8 cellular contexts compared by ENCODE assay signal in genomic region chr17:75047398-75048098, GRCh38. TPM values are rescaled to one million over a fixed set of nuclear protein-coding genes. Genes with fewer than 3 reads are reported as not detected.
A peak's percentile ranks its signal among the peaks of the same experiment; 100 is the strongest.
DNase-seq lines count a peak whose midpoint lies in the region; ATAC-seq, FAIRE-seq and TF ChIP-seq lines count a peak whose summit lies in the region.

No MANE protein-coding gene starts in this region.

- H3K9me1 ChIP-seq in K562 (ENCODE audit: control insufficient read depth, insufficient read depth, low read length) (no peaks in the 10 kb centered on the region), keratinocyte (ENCODE audit: control insufficient read depth, extremely low read depth, insufficient read depth, low read length) (no peaks in the 10 kb centered on the region)

- H3K27me3 ChIP-seq in GM23248 (replicated peaks; ENCODE audit: insufficient read depth) (no peaks in the 10 kb centered on the region), OCI-LY3 (ENCODE audit: low read depth, low read length) (no peaks in the 10 kb centered on the region), K562 (ENCODE audit: control insufficient read depth in 2 of 2, insufficient read depth in 2 of 2, low read length in 2 of 2) (no peaks in the 10 kb centered on the region), keratinocyte (ENCODE audit: control insufficient read depth, extremely low read depth, insufficient read depth, low read length) (no peaks in the 10 kb centered on the region)

- ATAC-seq in K562 = no peak

- no peak for TF ChIP-seq POLR2A in K562 (conservative IDR thresholded peaks at IDR 0.05)

- intact Hi-C loops in K562 (cut with micrococcal nuclease) = loop anchor here (1.0 kb wide), 1 partner anchor 12 kb away; no protein-coding TSS in a partner anchor

- CTCF ChIA-PET in K562 (lab: Yijun Ruan, JAX; ENCODE audit: low intra/inter-chr PET ratio) = interaction anchor here (0.7 to 1.1 kb wide), 2 partner anchors 83 to 214 kb away, joined by 3 read pairs; partner anchors contain the start of genes GGA3 and MRPS7

- no peak for TF ChIP-seq CTCF in OCI-LY3 (IDR thresholded peaks at IDR 0.05; ENCODE audit: low read depth, low read length)
- no peak for TF ChIP-seq CTCF in K562 (IDR thresholded peaks at IDR 0.05 in 2 of 3, conservative IDR thresholded peaks at IDR 0.05 in 1 of 3; ENCODE audit: insufficient read depth in 2 of 3, low read depth in 1 of 3, low read length in 3 of 3)
- no peak for TF ChIP-seq CTCF in keratinocyte (optimal IDR thresholded peaks at IDR 0.05 in 1 of 3, IDR thresholded peaks at IDR 0.05 in 1 of 3, conservative IDR thresholded peaks at IDR 0.05 in 1 of 3; ENCODE audit: extremely low read depth in 1 of 3, insufficient read depth in 2 of 3, low read length in 3 of 3)

- H3K4me1 ChIP-seq in GM23248 (ENCODE audit: insufficient read depth) = peaks cover 10% of the 10 kb centered on the region; the same call in 1 of the 2 replicates
- peaks cover 19% of the 10 kb centered on the region for H3K4me1 ChIP-seq in OCI-LY3 (ENCODE audit: low read length)
- H3K4me1 ChIP-seq in K562 (replicated peaks in 1 of 2; ENCODE audit: control insufficient read depth in 2 of 2, insufficient read depth in 2 of 2, low read length in 2 of 2) = peaks cover 11 to 15% of the 10 kb centered on the region in 2 experiments
- H3K4me1 ChIP-seq in keratinocyte (ENCODE audit: control insufficient read depth, extremely low read depth, insufficient read depth, low read length) = peaks cover 14% of the 10 kb centered on the region

- 0 to 1% methylated on average over 17 to 21 of the region's 38 CpGs for WGBS in GM23248 (ENCODE audit: low coverage in 1 of 2, low lambda C conversion rate in 2 of 2, missing lambda C conversion rate in 2 of 2), 2 experiments
- WGBS in K562 (ENCODE audit: insufficient coverage, low coverage, missing lambda C conversion rate) = 0% methylated on average over 31 of the region's 38 CpGs

- peak overlapping the region; percentile 50 for H3K27ac ChIP-seq in GM23248
- no peak overlapping the region for H3K27ac ChIP-seq in OCI-LY3 (ENCODE audit: low read length)
- peak overlapping the region; percentile 77 for H3K27ac ChIP-seq in K562 (ENCODE audit: extremely low read depth, low read depth, low read length)
- peak overlapping the region; percentile 25 for H3K27ac ChIP-seq in keratinocyte (ENCODE audit: control insufficient read depth, insufficient read depth, low read length)

- TF ChIP-seq RAD21 in K562 (CRISPR knock-in tag; conservative IDR thresholded peaks at IDR 0.05 in 1 of 2, IDR thresholded peaks at IDR 0.05 in 1 of 2) = no peak

- peak overlapping the region; percentile 95 for H3K9ac ChIP-seq in GM23248
- peak overlapping the region; percentile 78 for H3K9ac ChIP-seq in OCI-LY3 (ENCODE audit: low read length)
- peak overlapping the region; percentile 88 to 98 for H3K9ac ChIP-seq in K562 (ENCODE audit: insufficient read depth in 1 of 2, low read depth in 2 of 2, low read length in 2 of 2)
- peak overlapping the region; percentile 97 for H3K9ac ChIP-seq in keratinocyte (ENCODE audit: control insufficient read depth, extremely low read depth, insufficient read depth, low read length)

- peak overlapping the region; percentile 53 for H2AFZ ChIP-seq in GM23248
- H2AFZ ChIP-seq in OCI-LY3 (ENCODE audit: low read depth, low read length) = no peak overlapping the region
- H2AFZ ChIP-seq in K562 (ENCODE audit: low read depth, low read length) = peak overlapping the region; percentile 47
- peak overlapping the region; percentile 20 for H2AFZ ChIP-seq in keratinocyte (ENCODE audit: control insufficient read depth, low read length)

- H4K20me1 ChIP-seq in GM23248 (ENCODE audit: insufficient read depth) = no peaks in the 10 kb centered on the region
- no peaks in the 10 kb centered on the region for H4K20me1 ChIP-seq in OCI-LY3 (ENCODE audit: insufficient read depth, low read length)
- no peaks in the 10 kb centered on the region; the same call in 1 of the 2 replicates for H4K20me1 ChIP-seq in K562 (replicated peaks; ENCODE audit: control insufficient read depth, insufficient read depth, low read length)
- H4K20me1 ChIP-seq in keratinocyte (ENCODE audit: control insufficient read depth, extremely low read depth, insufficient read depth, low read length) = no peaks in the 10 kb centered on the region

- no peaks in the 10 kb centered on the region for H3K9me2 ChIP-seq in GM23248 (ENCODE audit: insufficient read depth)

- DNase-seq in EH (ENCODE audit: low read depth) = peak; percentile 6
- DNase-seq in GM23248 = peak; percentile 48
- DNase-seq in K562 (ENCODE audit: extremely low read depth in 1 of 4, low spot score in 3 of 4) = peak in 2 of 4 experiments; percentile 35 to 67
- DNase-seq in keratinocyte (ENCODE audit: low read depth, low spot score) = no peak
- DNase-seq in stimulated activated CD4-positive, alpha-beta T cell treated with anti-CD3 and anti-CD28 coated beads, Interleukin-15, amount 100 ng/mL, for 24 hours = peak; percentile 51
- DNase-seq in NCI-H2081 (lab: John Stamatoyannopoulos, UW) = no peak
- no peak for DNase-seq in NCI-H1105 (lab: John Stamatoyannopoulos, UW)

- peak overlapping the region; percentile 98 for H3K4me2 ChIP-seq in GM23248 (ENCODE audit: unreplicated experiment)
- H3K4me2 ChIP-seq in OCI-LY3 (ENCODE audit: low read length) = peak overlapping the region; percentile 99
- H3K4me2 ChIP-seq in K562 (ENCODE audit: insufficient read depth, low read length) = peak overlapping the region; percentile 96
- peak overlapping the region; percentile 87 for H3K4me2 ChIP-seq in keratinocyte (ENCODE audit: control insufficient read depth, extremely low read depth, insufficient read depth, low read depth, low read length)

- BruUV-seq in K562 (replicated peaks; lab: Mats Ljungman, UMichigan) = no TSS peak

- FAIRE-seq in K562 (lab: Jason Lieb, UNC) = no peak
- no peak for FAIRE-seq in keratinocyte (lab: Jason Lieb, UNC)

- dilution Hi-C loops in keratinocyte (cut with MboI; ENCODE audit: extremely low pct_ligation_motif_present, low sequenced_read_pairs) = no loop called here

- peaks cover 7% of the 10 kb centered on the region; the same call in 1 of the 2 replicates for H3K36me3 ChIP-seq in GM23248 (ENCODE audit: low read depth)
- peaks cover 7% of the 10 kb centered on the region for H3K36me3 ChIP-seq in OCI-LY3 (replicated peaks; ENCODE audit: low read depth, low read length)
- H3K36me3 ChIP-seq in K562 (ENCODE audit: control insufficient read depth, insufficient read depth, low read length) = peaks cover 27% of the 10 kb centered on the region; the same call in 2 of the 3 replicates
- H3K36me3 ChIP-seq in keratinocyte (ENCODE audit: control insufficient read depth in 2 of 2, extremely low read depth in 1 of 2, insufficient read depth in 2 of 2, low read length in 2 of 2) = peaks cover 4 to 7% of the 10 kb centered on the region in 2 experiments

- no peak for TF ChIP-seq EP300 in K562 (IDR thresholded peaks at IDR 0.05; ENCODE audit: low read length)

- H3K4me3 ChIP-seq in GM23248 (peak overlapping the region; percentile 82), OCI-LY3 (ENCODE audit: low read length) (peak overlapping the region; percentile 90), K562 (peak overlapping the region; percentile 100), keratinocyte (ENCODE audit: control insufficient read depth in 2 of 3, extremely low read depth in 1 of 3, insufficient read depth in 2 of 3, low read depth in 1 of 3, low read length in 3 of 3) (peak overlapping the region; percentile 78 to 98 (median 82))

- H3K79me2 ChIP-seq in GM23248 (ENCODE audit: insufficient read depth) = peaks cover 65% of the 10 kb centered on the region
- peaks cover 17% of the 10 kb centered on the region for H3K79me2 ChIP-seq in OCI-LY3 (ENCODE audit: low read length)
- peaks cover 48% of the 10 kb centered on the region for H3K79me2 ChIP-seq in K562 (ENCODE audit: control insufficient read depth, insufficient read depth, low read length)
- peaks cover 21% of the 10 kb centered on the region for H3K79me2 ChIP-seq in keratinocyte (ENCODE audit: control insufficient read depth, insufficient read depth, low read length)

- H3K9me3 ChIP-seq in GM23248 (ENCODE audit: low read depth) (no peaks in the 10 kb centered on the region), OCI-LY3 (ENCODE audit: insufficient read depth, low read length) (no peaks in the 10 kb centered on the region), K562 (replicated peaks; ENCODE audit: control insufficient read depth, insufficient read depth, low read depth, low read length) (no peaks in the 10 kb centered on the region), keratinocyte (ENCODE audit: control insufficient read depth, low read depth, low read length) (no peaks in the 10 kb centered on the region)

- in situ Hi-C loops in GM23248 (cut with MboI) (no loop called here), K562 (cut with MboI) (no loop called here)

- H3F3A ChIP-seq in GM23248 (ENCODE audit: insufficient read depth) = peaks cover 17% of the 10 kb centered on the region

- POLR2A ChIA-PET in K562 (lab: Yijun Ruan, JAX) = interaction anchor here (0.5 to 3.1 kb wide), 15 partner anchors 9 to 685 kb away, joined by 3 to 23 read pairs (median 4); partner anchors contain the start of genes FDXR and MRPL58

RNA-seq across cellular contexts. Expression of gene KCTD2, which starts 0.5 kb away (rescaled TPM):
- total RNA-seq in GM23248 (2014; rRNA removed; shearing (Covaris generic)) = 19.9 and 25.5 TPM in 2 replicates
- polyA plus RNA-seq in GM23248 (2016; fragmentation: Nextera tagmentation; extraction: Ambion mirVana) (6.5 and 7.7 TPM in 2 replicates), K562 (2011; rRNA removed) (32.5 and 32.9 TPM in 2 replicates), K562 (2014; fragmentation: Illumina TruSeq; extraction: Trizol) (22.3 and 22.9 TPM in 2 replicates), K562 (2014; fragmentation: Nextera tagmentation; extraction: Ambion mirVana) (1 to 10 TPM; 1.7 to 2.3 TPM), K562 (2014; rRNA removed) (15.8 and 16.0 TPM in 2 replicates), keratinocyte (20.7 to 22.8 TPM (median 21.2 TPM) in 3 replicates)
- 19.7 and 30.0 TPM in 2 replicates for total RNA-seq in K562 (2011; cell fraction: chromatin; rRNA removed; ENCODE audit: low replicate concordance)
- 16.8 and 17.0 TPM in 2 replicates for total RNA-seq in K562 (2011; cell fraction: nucleolus; rRNA removed)
- total RNA-seq in K562 (2011; cell fraction: nucleoplasm; rRNA removed) = 19.6 and 20.1 TPM in 2 replicates
- total RNA-seq in K562 (2014; rRNA removed) (11.2 and 15.3 TPM in 2 replicates), K562 (2014; rRNA removed; fragmentation: Illumina TruSeq; extraction: Trizol) (13.5 and 13.8 TPM in 2 replicates), K562 (2015; rRNA removed; fragmentation: Illumina TruSeq; extraction: Trizol) (15.9 and 16.4 TPM in 2 replicates), K562 (2021) (18.1 and 20.2 TPM in 2 replicates)
- 25.1 and 26.6 TPM in 2 replicates for polyA plus RNA-seq in K562 (2011; cell fraction: cytosol; rRNA removed)
- 21.0 and 22.5 TPM in 2 replicates for polyA plus RNA-seq in K562 (2011; cell fraction: nucleus; rRNA removed)
- polyA plus RNA-seq in K562 (2012) = 14.4 and 17.7 TPM in 2 replicates
- polyA minus RNA-seq in K562 (2011; rRNA and poly(A)+ RNA removed) = 19.9 and 22.9 TPM in 2 replicates
- polyA minus RNA-seq in K562 (2011; cell fraction: cytosol; rRNA and poly(A)+ RNA removed) = 13.4 and 13.6 TPM in 2 replicates
- polyA minus RNA-seq in K562 (2011; cell fraction: nucleus; rRNA and poly(A)+ RNA removed) = 4.6 and 5.8 TPM in 2 replicates
- polyA plus RNA-seq in keratinocyte (2011; ENCODE audit: low read depth) = 15.9 TPM
- 18.1 and 21.4 TPM in 2 replicates for polyA plus RNA-seq in keratinocyte (2011; cell fraction: cytosol; rRNA removed)
- polyA plus RNA-seq in keratinocyte (2011; cell fraction: nucleus; rRNA removed) = 23.4 and 23.9 TPM in 2 replicates
- polyA plus RNA-seq in keratinocyte (2012; ENCODE audit: low replicate concordance) = 11.6 and 14.1 TPM in 2 replicates
- 14.8 to 18.9 TPM (median 16.1 TPM) in 3 replicates for polyA minus RNA-seq in keratinocyte
- polyA minus RNA-seq in keratinocyte (2011; cell fraction: cytosol; rRNA and poly(A)+ RNA removed) = 10.0 TPM
- 8.2 and 12.1 TPM in 2 replicates for polyA minus RNA-seq in keratinocyte (2011; cell fraction: nucleus; rRNA and poly(A)+ RNA removed)

RNA-seq across cellular contexts. Expression of gene ATP5PD, which starts 0.8 kb away (rescaled TPM):
- total RNA-seq in GM23248 (2014; rRNA removed; shearing (Covaris generic)) = 215 and 287 TPM in 2 replicates
- polyA plus RNA-seq in GM23248 (2016; fragmentation: Nextera tagmentation; extraction: Ambion mirVana) (511 and 522 TPM in 2 replicates), K562 (2011; rRNA removed) (248 and 271 TPM in 2 replicates), K562 (2014; fragmentation: Illumina TruSeq; extraction: Trizol) (452 and 457 TPM in 2 replicates), K562 (2014; fragmentation: Nextera tagmentation; extraction: Ambion mirVana) (100 to 1,000 TPM; 786 to 828 TPM), K562 (2014; rRNA removed) (339 and 381 TPM in 2 replicates), keratinocyte (240 to 406 TPM (median 276 TPM) in 3 replicates)
- total RNA-seq in K562 (2011; cell fraction: chromatin; rRNA removed; ENCODE audit: low replicate concordance) = 64.6 and 79.5 TPM in 2 replicates
- total RNA-seq in K562 (2011; cell fraction: nucleolus; rRNA removed) = 65.9 and 72.6 TPM in 2 replicates
- 81.0 and 96.9 TPM in 2 replicates for total RNA-seq in K562 (2011; cell fraction: nucleoplasm; rRNA removed)
- total RNA-seq in K562 (2014; rRNA removed) (274 and 295 TPM in 2 replicates), K562 (2014; rRNA removed; fragmentation: Illumina TruSeq; extraction: Trizol) (600 and 662 TPM in 2 replicates), K562 (2015; rRNA removed; fragmentation: Illumina TruSeq; extraction: Trizol) (432 TPM in 2 replicates), K562 (2021) (300 and 341 TPM in 2 replicates)
- 220 and 388 TPM in 2 replicates for polyA plus RNA-seq in K562 (2011; cell fraction: cytosol; rRNA removed)
- 118 and 154 TPM in 2 replicates for polyA plus RNA-seq in K562 (2011; cell fraction: nucleus; rRNA removed)
- 552 and 708 TPM in 2 replicates for polyA plus RNA-seq in K562 (2012)
- 307 and 324 TPM in 2 replicates for polyA minus RNA-seq in K562 (2011; rRNA and poly(A)+ RNA removed)
- polyA minus RNA-seq in K562 (2011; cell fraction: cytosol; rRNA and poly(A)+ RNA removed) = 119 and 125 TPM in 2 replicates
- 21.9 and 60.2 TPM in 2 replicates for polyA minus RNA-seq in K562 (2011; cell fraction: nucleus; rRNA and poly(A)+ RNA removed)
- polyA plus RNA-seq in keratinocyte (2011; ENCODE audit: low read depth) = 568 TPM
- 359 and 386 TPM in 2 replicates for polyA plus RNA-seq in keratinocyte (2011; cell fraction: cytosol; rRNA removed)
- polyA plus RNA-seq in keratinocyte (2011; cell fraction: nucleus; rRNA removed) = 150 and 186 TPM in 2 replicates
- polyA plus RNA-seq in keratinocyte (2012; ENCODE audit: low replicate concordance) = 433 and 520 TPM in 2 replicates
- polyA minus RNA-seq in keratinocyte = 94.7 to 314 TPM (median 216 TPM) in 3 replicates
- 120 TPM for polyA minus RNA-seq in keratinocyte (2011; cell fraction: cytosol; rRNA and poly(A)+ RNA removed)
- polyA minus RNA-seq in keratinocyte (2011; cell fraction: nucleus; rRNA and poly(A)+ RNA removed) = 37.8 and 44.1 TPM in 2 replicates

RNA-seq across cellular contexts. Expression of gene MRPL58, which starts 35.1 kb away (rescaled TPM):
- 35.6 and 52.4 TPM in 2 replicates for total RNA-seq in GM23248 (2014; rRNA removed; shearing (Covaris generic))
- polyA plus RNA-seq in GM23248 (2016; fragmentation: Nextera tagmentation; extraction: Ambion mirVana) (41.5 TPM in 2 replicates), K562 (2011; rRNA removed) (79.8 and 82.4 TPM in 2 replicates), K562 (2014; fragmentation: Illumina TruSeq; extraction: Trizol) (75.9 and 84.4 TPM in 2 replicates), K562 (2014; fragmentation: Nextera tagmentation; extraction: Ambion mirVana) (10 to 100 TPM; 30.8 to 49.6 TPM), K562 (2014; rRNA removed) (98.0 and 107 TPM in 2 replicates), keratinocyte (43.3 to 61.1 TPM (median 53.6 TPM) in 3 replicates)
- 11.9 TPM in 2 replicates for total RNA-seq in K562 (2011; cell fraction: chromatin; rRNA removed; ENCODE audit: low replicate concordance)
- total RNA-seq in K562 (2011; cell fraction: nucleolus; rRNA removed) = 10.9 and 13.3 TPM in 2 replicates
- total RNA-seq in K562 (2011; cell fraction: nucleoplasm; rRNA removed) = 12.6 and 13.2 TPM in 2 replicates
- total RNA-seq in K562 (2014; rRNA removed) (93.8 and 157 TPM in 2 replicates), K562 (2014; rRNA removed; fragmentation: Illumina TruSeq; extraction: Trizol) (68.1 and 70.9 TPM in 2 replicates), K562 (2015; rRNA removed; fragmentation: Illumina TruSeq; extraction: Trizol) (70.3 and 72.4 TPM in 2 replicates), K562 (2021) (70.2 and 75.7 TPM in 2 replicates)
- 59.1 and 66.8 TPM in 2 replicates for polyA plus RNA-seq in K562 (2011; cell fraction: cytosol; rRNA removed)
- polyA plus RNA-seq in K562 (2011; cell fraction: nucleus; rRNA removed) = 25.0 and 36.4 TPM in 2 replicates
- polyA plus RNA-seq in K562 (2012) = 64.3 and 69.3 TPM in 2 replicates
- polyA minus RNA-seq in K562 (2011; rRNA and poly(A)+ RNA removed) = 36.9 and 37.2 TPM in 2 replicates
- 24.2 and 34.5 TPM in 2 replicates for polyA minus RNA-seq in K562 (2011; cell fraction: cytosol; rRNA and poly(A)+ RNA removed)
- polyA minus RNA-seq in K562 (2011; cell fraction: nucleus; rRNA and poly(A)+ RNA removed) = 8.3 and 14.6 TPM in 2 replicates
- 71.3 TPM for polyA plus RNA-seq in keratinocyte (2011; ENCODE audit: low read depth)
- polyA plus RNA-seq in keratinocyte (2011; cell fraction: cytosol; rRNA removed) = 41.1 and 43.1 TPM in 2 replicates
- polyA plus RNA-seq in keratinocyte (2011; cell fraction: nucleus; rRNA removed) = 20.9 and 24.8 TPM in 2 replicates
- 32.9 and 50.3 TPM in 2 replicates for polyA plus RNA-seq in keratinocyte (2012; ENCODE audit: low replicate concordance)
- polyA minus RNA-seq in keratinocyte = 5.0 to 12.5 TPM (median 9.9 TPM) in 3 replicates
- polyA minus RNA-seq in keratinocyte (2011; cell fraction: cytosol; rRNA and poly(A)+ RNA removed) = 20.1 TPM
- polyA minus RNA-seq in keratinocyte (2011; cell fraction: nucleus; rRNA and poly(A)+ RNA removed) = 6.4 and 7.1 TPM in 2 replicates

RNA-seq across cellular contexts. Expression of gene SLC16A5, which starts 40.2 kb away (rescaled TPM):
- 10.6 and 11.1 TPM in 2 replicates for total RNA-seq in GM23248 (2014; rRNA removed; shearing (Covaris generic))
- 4.8 and 5.4 TPM in 2 replicates for polyA plus RNA-seq in GM23248 (2016; fragmentation: Nextera tagmentation; extraction: Ambion mirVana)
- 3.1 and 9.9 TPM in 2 replicates for total RNA-seq in K562 (2011; cell fraction: chromatin; rRNA removed; ENCODE audit: low replicate concordance)
- total RNA-seq in K562 (2011; cell fraction: nucleolus; rRNA removed) = 6.2 and 7.8 TPM in 2 replicates
- total RNA-seq in K562 (2011; cell fraction: nucleoplasm; rRNA removed) = 3.5 and 5.4 TPM in 2 replicates
- 0.65 and 1.1 TPM in 2 replicates for total RNA-seq in K562 (2014; rRNA removed)
- 0.64 and 0.65 TPM in 2 replicates for total RNA-seq in K562 (2014; rRNA removed; fragmentation: Illumina TruSeq; extraction: Trizol)
- 0.33 and 0.75 TPM in 2 replicates for total RNA-seq in K562 (2015; rRNA removed; fragmentation: Illumina TruSeq; extraction: Trizol)
- 2.6 and 3.1 TPM in 2 replicates for total RNA-seq in K562 (2021)
- 1.2 and 1.8 TPM in 2 replicates for polyA plus RNA-seq in K562 (2011; rRNA removed)
- 2.0 and 4.5 TPM in 2 replicates for polyA plus RNA-seq in K562 (2011; cell fraction: cytosol; rRNA removed)
- polyA plus RNA-seq in K562 (2011; cell fraction: nucleus; rRNA removed) = 8.3 and 12.8 TPM in 2 replicates
- polyA plus RNA-seq in K562 (2012) = 1.1 and 4.0 TPM in 2 replicates
- 0.91 and 1.8 TPM in 2 replicates for polyA plus RNA-seq in K562 (2014; fragmentation: Illumina TruSeq; extraction: Trizol)
- polyA plus RNA-seq in K562 (2014; fragmentation: Nextera tagmentation; extraction: Ambion mirVana) = under 1 TPM; 0.06 to 0.11 TPM
- polyA plus RNA-seq in K562 (2014; rRNA removed) = 1.8 and 2.4 TPM in 2 replicates
- 0.63 and 0.88 TPM in 2 replicates for polyA minus RNA-seq in K562 (2011; rRNA and poly(A)+ RNA removed)
- polyA minus RNA-seq in K562 (2011; cell fraction: cytosol; rRNA and poly(A)+ RNA removed) = 2.2 and 2.7 TPM in 2 replicates
- 2.2 and 2.4 TPM in 2 replicates for polyA minus RNA-seq in K562 (2011; cell fraction: nucleus; rRNA and poly(A)+ RNA removed)
- 3.5 to 5.4 TPM (median 4.0 TPM) in 3 replicates for polyA plus RNA-seq in keratinocyte
- polyA plus RNA-seq in keratinocyte (2011; ENCODE audit: low read depth) = 0.45 TPM
- 2.6 and 5.7 TPM in 2 replicates for polyA plus RNA-seq in keratinocyte (2011; cell fraction: cytosol; rRNA removed)
- polyA plus RNA-seq in keratinocyte (2011; cell fraction: nucleus; rRNA removed) = 16.1 and 26.3 TPM in 2 replicates
- polyA plus RNA-seq in keratinocyte (2012; ENCODE audit: low replicate concordance) = 3.6 and 4.8 TPM in 2 replicates
- polyA minus RNA-seq in keratinocyte = 4.4 to 7.2 TPM (median 7.0 TPM) in 3 replicates
- 7.5 TPM for polyA minus RNA-seq in keratinocyte (2011; cell fraction: cytosol; rRNA and poly(A)+ RNA removed)
- 9.1 and 9.6 TPM in 2 replicates for polyA minus RNA-seq in keratinocyte (2011; cell fraction: nucleus; rRNA and poly(A)+ RNA removed)

Comparison
In these comparisons a context has a peak if more than half of its experiments do, and no peak if none do; other contexts are left out.
1. DNase-seq: peak in EH (single experiment), GM23248 (single experiment) and stimulated activated CD4-positive, alpha-beta T cell treated with anti-CD3 and anti-CD28 coated beads, Interleukin-15, amount 100 ng/mL, for 24 hours (single experiment); none in keratinocyte (single experiment), NCI-H2081 (0 of 2) and NCI-H1105 (single experiment).
2. Peak in every context shown above with its lines, with median percentiles within 50 percentile points of each other: H3K4me2 ChIP-seq, H3K4me3 ChIP-seq and H3K9ac ChIP-seq.